Comparison of ENCODE assay signal across 8 cellular contexts in the genomic region with DNA sequence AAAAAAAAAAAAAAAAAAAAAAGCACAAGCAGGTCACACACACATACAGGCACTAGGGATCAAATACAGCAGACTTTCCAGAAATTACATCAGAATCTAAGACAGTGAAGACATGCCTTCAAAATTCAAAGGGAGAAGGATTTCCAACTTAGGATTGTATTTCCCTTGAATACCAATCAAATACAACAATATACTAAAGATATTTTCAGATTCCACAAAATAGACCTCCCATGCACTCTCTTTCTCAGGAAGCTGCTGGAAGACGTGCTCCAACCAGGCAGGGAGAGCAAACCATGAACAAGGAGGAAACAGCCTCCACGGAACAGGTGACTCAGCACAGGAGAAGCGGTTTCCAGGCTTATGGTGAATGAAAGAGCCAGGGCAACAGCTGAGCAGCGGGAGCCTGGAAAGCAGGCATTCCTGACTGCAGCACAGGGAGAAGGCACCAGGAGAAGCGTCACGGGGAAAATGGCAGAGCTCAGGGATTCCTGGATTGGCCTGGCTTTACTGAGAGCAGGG. TPM values are rescaled to one million over a fixed set of nuclear protein-coding genes. Genes with fewer than 3 reads are reported as not detected.
A peak's percentile ranks its signal among the peaks of the same experiment; 100 is the strongest.
DNase-seq lines count a peak whose midpoint lies in the region; ATAC-seq and TF ChIP-seq lines count a peak whose summit lies in the region.
"Had no signal": no experiment of that assay in that cellular context is flagged by ENCODE, and none has a peak within 500 bp of the region (broad histone marks: within the 10 kb centered on the region; RNA-seq: fewer than 3 reads in every experiment).

No MANE protein-coding gene starts in this region.

- H3K9ac ChIP-seq in skeletal muscle satellite cell (ENCODE audit: low read depth, low read length), result peak overlapping the region; percentile 87

- peak overlapping the region; percentile 9 for H3K4me2 ChIP-seq in skeletal muscle satellite cell (ENCODE audit: low read length)

- H3K9me3 ChIP-seq in skeletal muscle satellite cell (replicated peaks; ENCODE audit: low read length), result no peaks in the 10 kb centered on the region

- ATAC-seq in GM18870 (IDR thresholded peaks at IDR 0.05; ENCODE audit: unreplicated experiment), result no peak
- no peak for ATAC-seq in HG03442 (IDR thresholded peaks at IDR 0.05; ENCODE audit: unreplicated experiment)

- H3K4me1 ChIP-seq in skeletal muscle satellite cell (ENCODE audit: control insufficient read depth, insufficient read depth, low read length), result peaks cover 58% of the 10 kb centered on the region

- TF ChIP-seq CTCF in HFF-Myc (IDR thresholded peaks at IDR 0.05; ENCODE audit: low read depth, low read length, missing control alignments), result no peak

- DNase-seq in HFF-Myc (ENCODE audit: extremely low read depth, low read depth), result peak; percentile 46
- peak; percentile 31 for DNase-seq in T1000 (lab: John Stamatoyannopoulos, UW)
- peak; percentile 70 for DNase-seq in hepatic stellate cell (ENCODE audit: low spot score)
- no peak for DNase-seq in activated naive CD4-positive, alpha-beta T cell treated with Interleukin-2 at 50 U/mL for 16 hours
- DNase-seq: foreskin melanocyte had no signal

- H3K36me3 ChIP-seq in skeletal muscle satellite cell (ENCODE audit: insufficient read depth, low read length), result peaks cover 21% of the 10 kb centered on the region

- H3K4me3 ChIP-seq in HFF-Myc (replicated peaks; ENCODE audit: low read depth, low read length), result no peak overlapping the region
- H3K4me3 ChIP-seq in skeletal muscle satellite cell (ENCODE audit: low read length), result no peak overlapping the region

- H3K27me3 ChIP-seq in skeletal muscle satellite cell (ENCODE audit: control insufficient read depth, insufficient read depth, low read length), result no peaks in the 10 kb centered on the region

RNA-seq across cellular contexts. Expression of a gene that starts 32.0 kb away (rescaled TPM):
- 33.0 and 43.7 TPM in 2 replicates for total RNA-seq in skeletal muscle satellite cell (2012; rRNA removed)

RNA-seq across cellular contexts. Expression of a gene that starts 39.0 kb away (rescaled TPM):
- 29.7 and 36.9 TPM in 2 replicates for total RNA-seq in skeletal muscle satellite cell (2012; rRNA removed)

RNA-seq across cellular contexts. Expression of a gene that starts 59.2 kb away (rescaled TPM):
- 4.8 and 8.6 TPM in 2 replicates for total RNA-seq in skeletal muscle satellite cell (2012; rRNA removed)
